13 cellular contexts compared by ENCODE assay signal in genomic region chr7:107327986-107328569, GRCh38.
A peak's percentile ranks its signal among the peaks of the same experiment; 100 is the strongest.
DNase-seq lines count a peak whose midpoint lies in the region; ATAC-seq and TF ChIP-seq lines count a peak whose summit lies in the region.
"Had no signal": no experiment of that assay in that cellular context is flagged by ENCODE, and none has a peak within 500 bp of the region (broad histone marks: within the 10 kb centered on the region; RNA-seq: fewer than 3 reads in every experiment).

No MANE protein-coding gene starts in this region.

- no peaks in the 10 kb centered on the region for H3K9me2 ChIP-seq in GM23248 (ENCODE audit: insufficient read depth)

- H3K4me1 Mint-ChIP-seq in activated CD4-positive, alpha-beta memory T cell treated with anti-CD3 and anti-CD28 coated beads, Interleukin-2, amount 10 ng/mL, durations not matched to agents 7 days and 5 days: peaks cover 6% of the 10 kb centered on the region

- in situ Hi-C loops in ACHN (cut with HindIII; ENCODE audit: low pct_ligation_motif_present, low pct_unique_long_range_greater_than_20kb, low sequenced_read_pairs) (no loop called here), GM23248 (cut with MboI) (no loop called here)

- ATAC-seq in HG02840 (IDR thresholded peaks at IDR 0.05; ENCODE audit: low FRiP score, unreplicated experiment) (no peak), GM18858 (IDR thresholded peaks at IDR 0.05; ENCODE audit: unreplicated experiment) (no peak)

- H3K4me3 Mint-ChIP-seq in activated CD4-positive, alpha-beta memory T cell treated with anti-CD3 and anti-CD28 coated beads, Interleukin-2, amount 10 ng/mL, durations not matched to agents 7 days and 5 days: no peak overlapping the region

- H3K79me2 ChIP-seq in GM23248 (ENCODE audit: insufficient read depth): no peaks in the 10 kb centered on the region

- H3K36me3 Mint-ChIP-seq in activated CD4-positive, alpha-beta memory T cell treated with anti-CD3 and anti-CD28 coated beads, Interleukin-2, amount 10 ng/mL, durations not matched to agents 7 days and 5 days (ENCODE audit: low read depth): peaks cover 11% of the 10 kb centered on the region

- no peaks in the 10 kb centered on the region for H3K9me3 ChIP-seq in GM23248 (ENCODE audit: low read depth)
- no peaks in the 10 kb centered on the region for H3K9me3 ChIP-seq in Peyer's patch

- H3K4me1 ChIP-seq in GM23248 (ENCODE audit: insufficient read depth) (peaks cover 8% of the 10 kb centered on the region; the same call in 1 of the 2 replicates), Peyer's patch (no peaks in the 10 kb centered on the region)

- H3K27me3 ChIP-seq in GM23248 (replicated peaks; ENCODE audit: insufficient read depth) (no peaks in the 10 kb centered on the region), Peyer's patch (no peaks in the 10 kb centered on the region)

- H3F3A ChIP-seq in GM23248 (ENCODE audit: insufficient read depth): peaks cover 9% of the 10 kb centered on the region

- H3K36me3 ChIP-seq in GM23248 (ENCODE audit: low read depth) (no peaks in the 10 kb centered on the region), Peyer's patch (peaks cover 0 to 9% (median 0%) of the 10 kb centered on the region in 3 donors)

- TF ChIP-seq CTCF in foreskin fibroblast (IDR thresholded peaks at IDR 0.05; ENCODE audit: low read depth, low read length) (no peak), Peyer's patch (IDR thresholded peaks at IDR 0.05) (no peak)

- H3K4me3 ChIP-seq in GM23248: no peak overlapping the region
- no peak overlapping the region for H3K4me3 ChIP-seq in foreskin fibroblast (ENCODE audit: low read depth in 1 of 2, low read length in 2 of 2)
- H3K4me3 ChIP-seq in Peyer's patch: no peak overlapping the region
- H3K4me3 ChIP-seq: SK-N-MC had no signal

- DNase-seq in ACHN (peak; percentile 28), GM23248 (peak; percentile 40), amniotic stem cell (lab: John Stamatoyannopoulos, UW) (peak; percentile 30), foreskin fibroblast (peak; percentile 35 to 68), Peyer's patch (no peak)
- DNase-seq in activated CD4-positive, alpha-beta memory T cell treated with anti-CD3 and anti-CD28 coated beads, Interleukin-2, amount 10 ng/mL, durations not matched to agents 7 days and 5 days: no peak
- DNase-seq: AML-193; occipital lobe; small intestine; stimulated activated naive CD4-positive, alpha-beta T cell treated with Interleukin-2 at 50 U/mL for 16 hours had no signal

- no peak overlapping the region for H3K4me2 ChIP-seq in GM23248 (ENCODE audit: unreplicated experiment)

- no peaks in the 10 kb centered on the region for H3K9me3 Mint-ChIP-seq in activated CD4-positive, alpha-beta memory T cell treated with anti-CD3 and anti-CD28 coated beads, Interleukin-2, amount 10 ng/mL, durations not matched to agents 7 days and 5 days

- TF ChIP-seq POLR2A in Peyer's patch (IDR thresholded peaks at IDR 0.05): no peak

- no peaks in the 10 kb centered on the region for H3K27me3 Mint-ChIP-seq in activated CD4-positive, alpha-beta memory T cell treated with anti-CD3 and anti-CD28 coated beads, Interleukin-2, amount 10 ng/mL, durations not matched to agents 7 days and 5 days

- no peak overlapping the region for H3K9ac ChIP-seq in GM23248

- H3K27ac Mint-ChIP-seq in activated CD4-positive, alpha-beta memory T cell treated with anti-CD3 and anti-CD28 coated beads, Interleukin-2, amount 10 ng/mL, durations not matched to agents 7 days and 5 days: no peak overlapping the region

- H3K27ac ChIP-seq in GM23248 (no peak overlapping the region), Peyer's patch (no peak overlapping the region)
- H3K27ac ChIP-seq: SK-N-MC had no signal

- POLR2A ChIA-PET in activated CD4-positive, alpha-beta memory T cell treated with anti-CD3 and anti-CD28 coated beads, Interleukin-2, amount 10 ng/mL, durations not matched to agents 7 days and 5 days (lab: Charles Lee): no interaction called here

- no peaks in the 10 kb centered on the region for H4K20me1 ChIP-seq in GM23248 (ENCODE audit: insufficient read depth)

- CTCF ChIA-PET in activated CD4-positive, alpha-beta memory T cell treated with anti-CD3 and anti-CD28 coated beads, Interleukin-2, amount 10 ng/mL, durations not matched to agents 7 days and 5 days (lab: Charles Lee): no interaction called here

- no peak overlapping the region for H2AFZ ChIP-seq in GM23248

Comparison
In these comparisons a context has a peak if more than half of its experiments do, and no peak if none do; other contexts are left out.
1. DNase-seq: peak in ACHN (single experiment), GM23248 (single experiment), amniotic stem cell (single experiment) and foreskin fibroblast (2 of 2); none in Peyer's patch (0 of 3) and activated CD4-positive, alpha-beta memory T cell treated with anti-CD3 and anti-CD28 coated beads, Interleukin-2, amount 10 ng/mL, durations not matched to agents 7 days and 5 days (single experiment).